ENCODE assay signal across 13 cellular contexts in genomic region chr6:7152467-7152866, GRCh38. TPM values are rescaled to one million over a fixed set of nuclear protein-coding genes. Genes with fewer than 3 reads are reported as not detected.
DNase-seq lines count a peak whose midpoint lies in the region; ATAC-seq and TF ChIP-seq lines count a peak whose summit lies in the region.
"Had no signal": no experiment of that assay in that cellular context is flagged by ENCODE, and none has a peak within 500 bp of the region (broad histone marks: within the 10 kb centered on the region; RNA-seq: fewer than 3 reads in every experiment).

No MANE protein-coding gene starts in this region.

- TF ChIP-seq POLR2A in IMR-90 (IDR thresholded peaks at IDR 0.05; ENCODE audit: low read depth, low read length) = no peak

- no peak overlapping the region for H3K18ac ChIP-seq in IMR-90 (ENCODE audit: low read depth, low read length)

- H3K27ac Mint-ChIP-seq in endodermal cell = peak overlapping the region; percentile 79
- peak overlapping the region in 9 of 10 donors; percentile 8 to 85 (median 50) for H3K27ac Mint-ChIP-seq in naive thymus-derived CD8-positive, alpha-beta T cell
- no peak overlapping the region for H3K27ac Mint-ChIP-seq in stimulated activated naive B cell treated with anti-CD40 and anti-IgM and Interleukin-4, amounts not matched to agents 10 μg/mL and 1 μg/mL and 100 μg/mL, for 72 hours

- ATAC-seq in IMR-90 (ENCODE audit: low read depth) = no peak
- ATAC-seq in naive thymus-derived CD8-positive, alpha-beta T cell = no peak
- ATAC-seq in HG02763 (IDR thresholded peaks at IDR 0.05; ENCODE audit: unreplicated experiment) = no peak
- ATAC-seq in stimulated activated naive B cell treated with anti-CD40 and anti-IgM and Interleukin-4, amounts not matched to agents 10 μg/mL and 1 μg/mL and 100 μg/mL, for 72 hours (replicated peaks) = no peak
- no peak for ATAC-seq in HG03342 (IDR thresholded peaks at IDR 0.05; ENCODE audit: unreplicated experiment)
- ATAC-seq: esophagus mucosa had no signal

- H3K9ac ChIP-seq in IMR-90 (ENCODE audit: low read depth, low read length) = no peak overlapping the region
- no peak overlapping the region for H3K9ac ChIP-seq in endodermal cell (ENCODE audit: extremely low read depth, low read length, poor library complexity, severe bottlenecking)

- H3K79me1 ChIP-seq in IMR-90 (ENCODE audit: low read depth in 1 of 2, low read length in 2 of 2) = peaks cover 31 to 73% of the 10 kb centered on the region in 2 experiments

- no peak overlapping the region for H2BK20ac ChIP-seq in IMR-90 (ENCODE audit: low read depth, low read length)

- H3K27ac ChIP-seq in A673 (ENCODE audit: low read depth, low read length, poor library complexity, severe bottlenecking) (peak overlapping the region; percentile 5), IMR-90 (ENCODE audit: insufficient read depth, low read length) (no peak overlapping the region), endodermal cell (ENCODE audit: low read depth, low read length) (no peak overlapping the region)

- no peaks in the 10 kb centered on the region for H3K27me3 Mint-ChIP-seq in endodermal cell (ENCODE audit: insufficient read depth)
- no peaks in the 10 kb centered on the region for H3K27me3 Mint-ChIP-seq in naive thymus-derived CD8-positive, alpha-beta T cell
- no peaks in the 10 kb centered on the region for H3K27me3 Mint-ChIP-seq in stimulated activated naive B cell treated with anti-CD40 and anti-IgM and Interleukin-4, amounts not matched to agents 10 μg/mL and 1 μg/mL and 100 μg/mL, for 72 hours
- H3K27me3 Mint-ChIP-seq: central memory CD8-positive, alpha-beta T cell had no signal

- H3K9me3 Mint-ChIP-seq in endodermal cell = no peaks in the 10 kb centered on the region
- no peaks in the 10 kb centered on the region for H3K9me3 Mint-ChIP-seq in naive thymus-derived CD8-positive, alpha-beta T cell
- H3K9me3 Mint-ChIP-seq in stimulated activated naive B cell treated with anti-CD40 and anti-IgM and Interleukin-4, amounts not matched to agents 10 μg/mL and 1 μg/mL and 100 μg/mL, for 72 hours = no peaks in the 10 kb centered on the region
- H3K9me3 Mint-ChIP-seq: central memory CD8-positive, alpha-beta T cell had no signal

- H4K5ac ChIP-seq in IMR-90 (ENCODE audit: low read depth, low read length) = no peak overlapping the region

- peaks cover 52% of the 10 kb centered on the region for H3K4me1 ChIP-seq in A673 (ENCODE audit: insufficient read depth, low read length, poor library complexity, severe bottlenecking)
- H3K4me1 ChIP-seq in IMR-90 (ENCODE audit: control insufficient read depth, insufficient read depth, low read length) = peaks cover 23% of the 10 kb centered on the region
- peaks cover 17% of the 10 kb centered on the region for H3K4me1 ChIP-seq in endodermal cell (ENCODE audit: control insufficient read depth, insufficient read depth, low read length)

- H3K27me3 ChIP-seq in A673 (replicated peaks; ENCODE audit: insufficient read depth, low read depth, low read length, poor library complexity) (no peaks in the 10 kb centered on the region), IMR-90 (ENCODE audit: control insufficient read depth, insufficient read depth, low read length) (no peaks in the 10 kb centered on the region), endodermal cell (ENCODE audit: control insufficient read depth, insufficient read depth, low read length, poor library complexity, severe bottlenecking) (no peaks in the 10 kb centered on the region)

- H2BK120ac ChIP-seq in IMR-90 (ENCODE audit: low read depth, low read length) = no peak overlapping the region

- POLR2A ChIA-PET in A673 (lab: Charles Lee; ENCODE audit: low non-redundant PET) (no interaction called here), IMR-90 (lab: Charles Lee; ENCODE audit: unreplicated experiment) (no interaction called here)
- POLR2A ChIA-PET in naive thymus-derived CD8-positive, alpha-beta T cell (lab: Charles Lee) = interaction anchor here (0.8 kb wide), 1 partner anchor 43 kb away, joined by 3 read pairs; no protein-coding TSS in a partner anchor

- H3K36me3 ChIP-seq in A673 (ENCODE audit: insufficient read depth, low read length, poor library complexity, severe bottlenecking) (no peaks in the 10 kb centered on the region), IMR-90 (ENCODE audit: control insufficient read depth, insufficient read depth, low read length) (no peaks in the 10 kb centered on the region), endodermal cell (ENCODE audit: control insufficient read depth, insufficient read depth, low read length) (peaks cover 10% of the 10 kb centered on the region)

- H2BK15ac ChIP-seq in IMR-90 (ENCODE audit: low read depth, low read length) = no peak overlapping the region

- H2BK5ac ChIP-seq in IMR-90 (ENCODE audit: low read depth, low read length, poor library complexity, severe bottlenecking) = no peak overlapping the region

- DNase-seq in A673 (ENCODE audit: low spot score) (no peak), IMR-90 (no peak), endodermal cell (peak; percentile 48), ACHN (no peak)
- no peak for DNase-seq in naive thymus-derived CD8-positive, alpha-beta T cell
- DNase-seq in stimulated activated naive B cell treated with anti-CD40 and anti-IgM and Interleukin-4, amounts not matched to agents 10 μg/mL and 1 μg/mL and 100 μg/mL, for 72 hours = no peak
- DNase-seq: activated gamma-delta T cell treated with Interleukin-2 at 50 U/mL for 16 hours, NCI-H2081 treated with DMSO at 0.1 percent for 48 hours had no signal

- no peak overlapping the region for H3K56ac ChIP-seq in IMR-90 (ENCODE audit: extremely low read depth, insufficient read depth, low read length)

- H4K20me1 ChIP-seq in IMR-90 (ENCODE audit: insufficient read depth, low read length) = peaks cover 37% of the 10 kb centered on the region

- H3K4me2 ChIP-seq in IMR-90 (ENCODE audit: low read depth, low read length) = no peak overlapping the region

- H3K14ac ChIP-seq in IMR-90 (replicated peaks; ENCODE audit: low read depth, low read length) = peak overlapping the region; percentile 41; the same call in 1 of the 2 replicates

- peak overlapping the region; percentile 17; the same call in 1 of the 2 replicates for H4K91ac ChIP-seq in IMR-90 (ENCODE audit: insufficient read depth, low read depth, low read length)

- H3K4me3 ChIP-seq in A673 (ENCODE audit: low read depth, low read length, poor library complexity, severe bottlenecking) (no peak overlapping the region), IMR-90 (ENCODE audit: insufficient read depth, low read depth, low read length) (no peak overlapping the region), endodermal cell (ENCODE audit: low read length) (no peak overlapping the region)

- in situ Hi-C loops in IMR-90 (cut with MboI; ENCODE audit: low sequenced_read_pairs) (no loop called here), ACHN (cut with HindIII; ENCODE audit: low pct_ligation_motif_present, low pct_unique_long_range_greater_than_20kb, low sequenced_read_pairs) (no loop called here)

- BruUV-seq in A673 (replicated peaks; lab: Mats Ljungman, UMichigan) (no TSS peak), IMR-90 (replicated peaks; lab: Mats Ljungman, UMichigan) (no TSS peak)

- peaks cover 46% of the 10 kb centered on the region for H3K4me1 Mint-ChIP-seq in endodermal cell
- H3K4me1 Mint-ChIP-seq in naive thymus-derived CD8-positive, alpha-beta T cell = peaks cover 40 to 87% (median 76%) of the 10 kb centered on the region in 4 donors
- peaks cover 51 to 98% of the 10 kb centered on the region in 2 donors for H3K4me1 Mint-ChIP-seq in stimulated activated naive B cell treated with anti-CD40 and anti-IgM and Interleukin-4, amounts not matched to agents 10 μg/mL and 1 μg/mL and 100 μg/mL, for 72 hours

- TF ChIP-seq CTCF in A673 (conservative IDR thresholded peaks at IDR 0.05; ENCODE audit: low read depth, low read length) (no peak), IMR-90 (conservative IDR thresholded peaks at IDR 0.05; ENCODE audit: low read depth, low read length) (no peak), endodermal cell (conservative IDR thresholded peaks at IDR 0.05) (no peak)

- CTCF ChIA-PET in A673 (lab: Charles Lee) = no interaction called here
- CTCF ChIA-PET in IMR-90 (lab: Yijun Ruan, JAX) = interaction anchor here (0.6 kb wide), 1 partner anchor 99 kb away, joined by 3 read pairs; no protein-coding TSS in a partner anchor

- peaks cover 26% of the 10 kb centered on the region for H3K9me1 ChIP-seq in IMR-90 (ENCODE audit: insufficient read depth, low read length)

- H3K4me3 Mint-ChIP-seq in endodermal cell = no peak overlapping the region
- no peak overlapping the region for H3K4me3 Mint-ChIP-seq in naive thymus-derived CD8-positive, alpha-beta T cell
- H3K4me3 Mint-ChIP-seq in stimulated activated naive B cell treated with anti-CD40 and anti-IgM and Interleukin-4, amounts not matched to agents 10 μg/mL and 1 μg/mL and 100 μg/mL, for 72 hours = no peak overlapping the region
- H3K4me3 Mint-ChIP-seq: central memory CD8-positive, alpha-beta T cell had no signal

- no peak overlapping the region for H2AFZ ChIP-seq in IMR-90 (replicated peaks; ENCODE audit: low read length, poor library complexity)

- peak overlapping the region; percentile 18; the same call in 1 of the 2 replicates for H3K4ac ChIP-seq in IMR-90 (ENCODE audit: low read depth, low read length)

- peak overlapping the region in 1 of 2 experiments; percentile 29; a peak in 1 of 4 replicates for H4K8ac ChIP-seq in IMR-90 (ENCODE audit: low read depth in 2 of 2, low read length in 2 of 2)

- H2AK5ac ChIP-seq in IMR-90 (ENCODE audit: low read depth, low read length) = no peak overlapping the region; the same call in 1 of the 2 replicates

- dilution Hi-C loops in IMR-90 (cut with HindIII; ENCODE audit: low sequenced_read_pairs, unreplicated experiment) = no loop called here

- H3K9me3 ChIP-seq in A673 (ENCODE audit: low read depth, low read length, poor library complexity, severe bottlenecking) (no peaks in the 10 kb centered on the region), IMR-90 (ENCODE audit: control insufficient read depth, insufficient read depth, low read length) (no peaks in the 10 kb centered on the region), endodermal cell (ENCODE audit: control insufficient read depth, low read length) (no peaks in the 10 kb centered on the region)

- H2AK9ac ChIP-seq in IMR-90 (replicated peaks; ENCODE audit: low read depth, low read length, poor library complexity) = no peak overlapping the region

- TF ChIP-seq RAD21 in IMR-90 (IDR thresholded peaks at IDR 0.05; ENCODE audit: low read length) = no peak

- H3K36me3 Mint-ChIP-seq in endodermal cell (ENCODE audit: low read depth) = peaks cover 2% of the 10 kb centered on the region
- H3K36me3 Mint-ChIP-seq in naive thymus-derived CD8-positive, alpha-beta T cell = peaks cover 0 to 2% (median 0%) of the 10 kb centered on the region in 3 donors
- peaks cover 2 to 15% of the 10 kb centered on the region in 2 donors for H3K36me3 Mint-ChIP-seq in stimulated activated naive B cell treated with anti-CD40 and anti-IgM and Interleukin-4, amounts not matched to agents 10 μg/mL and 1 μg/mL and 100 μg/mL, for 72 hours

- intact Hi-C loops in A673 (cut with micrococcal nuclease; ENCODE audit: unreplicated experiment) = no loop called here
- intact Hi-C loops in IMR-90 (cut with micrococcal nuclease) = no loop called here

- H3K23ac ChIP-seq in IMR-90 (ENCODE audit: low read depth, low read length) = peak overlapping the region; percentile 46; the same call in 1 of the 2 replicates

RNA-seq across cellular contexts. Expression of gene RREB1, which starts 44.7 kb away (rescaled TPM):
- total RNA-seq in A673 (2021) = 55.5 and 61.6 TPM in 2 replicates
- 8.4 and 8.6 TPM in 2 replicates for total RNA-seq in IMR-90 (2012; rRNA removed)
- 4.7 and 14.5 TPM in 2 replicates for polyA plus RNA-seq in IMR-90 (2012; rRNA removed)
- polyA plus RNA-seq in IMR-90 (2012; cell fraction: cytosol; rRNA removed) = 2.1 and 2.4 TPM in 2 replicates
- polyA plus RNA-seq in IMR-90 (2012; cell fraction: nucleus; rRNA removed; ENCODE audit: low replicate concordance) = 13.2 and 13.5 TPM in 2 replicates
- 10 to 100 TPM; 51.2 to 64.3 TPM for total RNA-seq in endodermal cell
- polyA plus RNA-seq in endodermal cell (2013, experiment 1 of 2) = 13.7 TPM
- 15.6 TPM for polyA plus RNA-seq in endodermal cell (2013, experiment 2 of 2)
- total RNA-seq in naive thymus-derived CD8-positive, alpha-beta T cell = 10 to 100 TPM; 47.1 to 53.0 TPM
- 1 to 10 TPM; 2.5 to 5.8 (median 5.0) TPM for polyA plus RNA-seq in naive thymus-derived CD8-positive, alpha-beta T cell
- polyA plus RNA-seq: neural cell had no signal
